In the genomic region with DNA sequence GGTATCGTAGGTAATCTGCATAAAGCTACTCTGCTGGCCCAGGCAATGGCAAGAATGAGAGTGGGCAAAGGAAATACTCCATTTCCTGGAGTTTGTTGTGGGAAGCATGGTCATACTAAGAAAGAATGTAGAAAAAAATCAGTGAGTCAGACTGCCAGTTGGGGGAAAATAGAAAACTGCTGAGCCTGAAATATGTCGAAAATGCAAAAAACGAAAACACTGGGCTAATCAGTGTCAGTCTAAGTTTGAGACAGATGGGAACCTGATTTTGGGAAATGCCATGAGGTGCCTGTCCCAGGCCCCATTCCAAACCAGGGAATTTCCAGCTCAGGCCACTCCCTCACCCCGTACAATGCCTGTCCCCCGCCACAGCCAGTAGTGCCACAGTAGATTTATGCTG, we compare ENCODE assay signal across 1 cellular context.
TF ChIP-seq lines count a peak whose summit lies in the region.

No MANE protein-coding gene starts in this region.

TF ChIP-seq in SK-N-SH, 30 proteins besides CTCF, POLR2A, EP300 and RAD21 (continued from another document):
- TF ChIP-seq, protein P1, sequence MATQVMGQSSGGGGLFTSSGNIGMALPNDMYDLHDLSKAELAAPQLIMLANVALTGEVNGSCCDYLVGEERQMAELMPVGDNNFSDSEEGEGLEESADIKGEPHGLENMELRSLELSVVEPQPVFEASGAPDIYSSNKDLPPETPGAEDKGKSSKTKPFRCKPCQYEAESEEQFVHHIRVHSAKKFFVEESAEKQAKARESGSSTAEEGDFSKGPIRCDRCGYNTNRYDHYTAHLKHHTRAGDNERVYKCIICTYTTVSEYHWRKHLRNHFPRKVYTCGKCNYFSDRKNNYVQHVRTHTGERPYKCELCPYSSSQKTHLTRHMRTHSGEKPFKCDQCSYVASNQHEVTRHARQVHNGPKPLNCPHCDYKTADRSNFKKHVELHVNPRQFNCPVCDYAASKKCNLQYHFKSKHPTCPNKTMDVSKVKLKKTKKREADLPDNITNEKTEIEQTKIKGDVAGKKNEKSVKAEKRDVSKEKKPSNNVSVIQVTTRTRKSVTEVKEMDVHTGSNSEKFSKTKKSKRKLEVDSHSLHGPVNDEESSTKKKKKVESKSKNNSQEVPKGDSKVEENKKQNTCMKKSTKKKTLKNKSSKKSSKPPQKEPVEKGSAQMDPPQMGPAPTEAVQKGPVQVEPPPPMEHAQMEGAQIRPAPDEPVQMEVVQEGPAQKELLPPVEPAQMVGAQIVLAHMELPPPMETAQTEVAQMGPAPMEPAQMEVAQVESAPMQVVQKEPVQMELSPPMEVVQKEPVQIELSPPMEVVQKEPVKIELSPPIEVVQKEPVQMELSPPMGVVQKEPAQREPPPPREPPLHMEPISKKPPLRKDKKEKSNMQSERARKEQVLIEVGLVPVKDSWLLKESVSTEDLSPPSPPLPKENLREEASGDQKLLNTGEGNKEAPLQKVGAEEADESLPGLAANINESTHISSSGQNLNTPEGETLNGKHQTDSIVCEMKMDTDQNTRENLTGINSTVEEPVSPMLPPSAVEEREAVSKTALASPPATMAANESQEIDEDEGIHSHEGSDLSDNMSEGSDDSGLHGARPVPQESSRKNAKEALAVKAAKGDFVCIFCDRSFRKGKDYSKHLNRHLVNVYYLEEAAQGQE (IDR thresholded peaks at IDR 0.05; ENCODE audit: low read depth, low read length) = no peak
- TF ChIP-seq TAF1 (IDR thresholded peaks at IDR 0.05; ENCODE audit: borderline replicate concordance, low read depth, low read length) = no peak
- TF ChIP-seq RFX5 (IDR thresholded peaks at IDR 0.05; ENCODE audit: low read length) = no peak
- TF ChIP-seq, protein P2, sequence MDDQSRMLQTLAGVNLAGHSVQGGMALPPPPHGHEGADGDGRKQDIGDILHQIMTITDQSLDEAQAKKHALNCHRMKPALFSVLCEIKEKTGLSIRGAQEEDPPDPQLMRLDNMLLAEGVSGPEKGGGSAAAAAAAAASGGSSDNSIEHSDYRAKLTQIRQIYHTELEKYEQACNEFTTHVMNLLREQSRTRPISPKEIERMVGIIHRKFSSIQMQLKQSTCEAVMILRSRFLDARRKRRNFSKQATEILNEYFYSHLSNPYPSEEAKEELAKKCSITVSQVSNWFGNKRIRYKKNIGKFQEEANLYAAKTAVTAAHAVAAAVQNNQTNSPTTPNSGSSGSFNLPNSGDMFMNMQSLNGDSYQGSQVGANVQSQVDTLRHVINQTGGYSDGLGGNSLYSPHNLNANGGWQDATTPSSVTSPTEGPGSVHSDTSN (IDR thresholded peaks at IDR 0.05) = peak; percentile 64
- TF ChIP-seq, protein P3, sequence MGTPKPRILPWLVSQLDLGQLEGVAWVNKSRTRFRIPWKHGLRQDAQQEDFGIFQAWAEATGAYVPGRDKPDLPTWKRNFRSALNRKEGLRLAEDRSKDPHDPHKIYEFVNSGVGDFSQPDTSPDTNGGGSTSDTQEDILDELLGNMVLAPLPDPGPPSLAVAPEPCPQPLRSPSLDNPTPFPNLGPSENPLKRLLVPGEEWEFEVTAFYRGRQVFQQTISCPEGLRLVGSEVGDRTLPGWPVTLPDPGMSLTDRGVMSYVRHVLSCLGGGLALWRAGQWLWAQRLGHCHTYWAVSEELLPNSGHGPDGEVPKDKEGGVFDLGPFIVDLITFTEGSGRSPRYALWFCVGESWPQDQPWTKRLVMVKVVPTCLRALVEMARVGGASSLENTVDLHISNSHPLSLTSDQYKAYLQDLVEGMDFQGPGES (IDR thresholded peaks at IDR 0.05; ENCODE audit: low read depth, low read length) = no peak
- TF ChIP-seq SIN3A (IDR thresholded peaks at IDR 0.05; ENCODE audit: borderline replicate concordance, low read depth, low read length) = no peak
- TF ChIP-seq RXRA (IDR thresholded peaks at IDR 0.05; ENCODE audit: borderline replicate concordance, low read depth) = no peak
- TF ChIP-seq FOXM1 (IDR thresholded peaks at IDR 0.05; ENCODE audit: low read depth) = no peak
- TF ChIP-seq CHD2 (IDR thresholded peaks at IDR 0.05; ENCODE audit: low read length, partially characterized antibody) = no peak
- no peak for TF ChIP-seq POLR2AphosphoS5 (IDR thresholded peaks at IDR 0.05; ENCODE audit: low read depth, low read length)
- no peak for TF ChIP-seq GABPA (IDR thresholded peaks at IDR 0.05; ENCODE audit: low read depth)
- TF ChIP-seq JUND (IDR thresholded peaks at IDR 0.05) = peak; percentile 70
- no peak for TF ChIP-seq RCOR1 (IDR thresholded peaks at IDR 0.05; ENCODE audit: low read length)
- no peak for TF ChIP-seq GATA2 (CRISPR knock-in tag; IDR thresholded peaks at IDR 0.05)
- 0 out of 2 replicates have a peak, but pooled peaks have one; percentile 49 for TF ChIP-seq TEAD4 (IDR thresholded peaks at IDR 0.05; ENCODE audit: borderline replicate concordance, insufficient read depth)
- no peak; the same call in 1 of the 2 replicates for TF ChIP-seq TCF12 (IDR thresholded peaks at IDR 0.05)
- TF ChIP-seq NRF1 (IDR thresholded peaks at IDR 0.05; ENCODE audit: low read depth, low read length) = no peak
